Comparison of ENCODE assay signal across 8 cellular contexts in the genomic region with DNA sequence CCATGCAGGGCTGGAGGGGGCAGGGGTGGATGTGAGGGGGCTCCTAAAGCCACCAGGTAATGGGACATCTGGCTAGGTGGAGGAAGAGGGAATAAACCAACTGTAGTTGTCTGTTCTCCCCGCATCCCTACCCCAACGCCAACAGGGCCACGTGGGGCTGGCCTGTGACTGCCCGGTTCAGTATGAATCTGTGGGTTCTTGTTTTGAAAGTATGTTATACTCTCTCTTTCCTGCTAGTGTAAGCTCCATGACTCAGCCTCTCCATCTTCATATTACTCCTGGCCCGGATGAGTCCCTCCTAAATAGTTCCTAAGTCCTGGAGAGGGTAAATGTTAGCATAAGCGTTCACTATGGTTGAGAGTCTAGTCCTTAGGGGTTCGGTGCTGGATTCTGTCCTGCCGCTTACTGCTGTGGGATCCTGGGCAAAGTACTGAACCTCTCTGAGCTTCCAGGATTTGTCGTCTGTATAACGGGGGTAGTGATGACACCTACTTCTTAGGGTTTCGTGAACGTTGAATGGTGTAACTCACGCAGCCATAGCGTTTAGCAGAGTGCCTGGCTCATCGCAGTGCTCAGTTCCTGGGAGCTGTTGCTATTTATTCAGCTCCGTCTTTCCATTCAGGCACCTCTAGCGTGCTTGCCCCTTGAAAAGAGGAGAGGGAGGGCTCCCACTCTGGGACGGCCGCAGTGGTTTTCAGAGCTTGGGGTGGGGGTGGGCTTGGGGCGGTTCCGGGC. TPM values are rescaled to one million over a fixed set of nuclear protein-coding genes. Genes with fewer than 3 reads are reported as not detected.
DNase-seq lines count a peak whose midpoint lies in the region; ATAC-seq and TF ChIP-seq lines count a peak whose summit lies in the region.

No MANE protein-coding gene starts in this region.

- DNase-seq in AG04450 (ENCODE audit: low read depth, low spot score) (no peak), HS-5 (ENCODE audit: low read depth) (peak; percentile 33), cardiac fibroblast (ENCODE audit: low read depth in 2 of 2) (peak; percentile 30 to 73), myocyte (ENCODE audit: low read depth) (peak; percentile 7), SK-N-DZ (ENCODE audit: low spot score) (no peak)
- no peak for DNase-seq in activated T-helper 2 cell treated with anti-CD3 and anti-CD28 coated beads, Interferon-gamma antibody, Interleukin-2, Interleukin-4, amounts not matched to agents 10 μg/mL and 5 μg/mL and 100 μg/mL, durations not matched to agents 14 hours and 24 hours and 36 hours (ENCODE audit: low spot score)
- DNase-seq in stimulated activated CD8-positive, alpha-beta memory T cell treated with anti-CD3 and anti-CD28 coated beads, Interleukin-4, amount 100 ng/mL, for 48 hours: no peak

- no peak for ATAC-seq in HG03139 (IDR thresholded peaks at IDR 0.05; ENCODE audit: unreplicated experiment)

- POLR2A ChIA-PET in AG04450 (lab: Yijun Ruan, JAX): no interaction called here

- H3K27me3 Mint-ChIP-seq in activated T-helper 2 cell treated with anti-CD3 and anti-CD28 coated beads, Interferon-gamma antibody, Interleukin-2, Interleukin-4, amounts not matched to agents 10 μg/mL and 5 μg/mL and 100 μg/mL, durations not matched to agents 14 hours and 24 hours and 36 hours (ENCODE audit: low read depth): peaks cover 64% of the 10 kb centered on the region

- H3K4me3 ChIP-seq in AG04450 (ENCODE audit: low read depth, low read length) (0 out of 2 replicates have a peak overlapping the region, but pooled peaks have one; percentile 36), cardiac fibroblast (replicated peaks in 1 of 2; ENCODE audit: low read depth in 2 of 2, low read length in 2 of 2) (peak overlapping the region; percentile 30 to 52)

- intact Hi-C loops in activated T-helper 2 cell treated with anti-CD3 and anti-CD28 coated beads, Interferon-gamma antibody, Interleukin-2, Interleukin-4, amounts not matched to agents 10 μg/mL and 5 μg/mL and 100 μg/mL, durations not matched to agents 14 hours and 24 hours and 36 hours (cut with micrococcal nuclease): loop anchor here (2.0 kb wide), 1 partner anchor 496 kb away; no protein-coding TSS in a partner anchor

- no peak for TF ChIP-seq CTCF in AG04450 (IDR thresholded peaks at IDR 0.05; ENCODE audit: low read depth, low read length)
- no peak for TF ChIP-seq CTCF in cardiac fibroblast (IDR thresholded peaks at IDR 0.05; ENCODE audit: low read depth, low read length)

- no peaks in the 10 kb centered on the region; the same call in 1 of the 2 replicates for H3K9me3 ChIP-seq in AG04450 (ENCODE audit: control insufficient read depth, insufficient read depth, low read length)

- no peak overlapping the region for H3K27ac Mint-ChIP-seq in activated T-helper 2 cell treated with anti-CD3 and anti-CD28 coated beads, Interferon-gamma antibody, Interleukin-2, Interleukin-4, amounts not matched to agents 10 μg/mL and 5 μg/mL and 100 μg/mL, durations not matched to agents 14 hours and 24 hours and 36 hours

- peaks cover 8% of the 10 kb centered on the region for H3K4me1 Mint-ChIP-seq in activated T-helper 2 cell treated with anti-CD3 and anti-CD28 coated beads, Interferon-gamma antibody, Interleukin-2, Interleukin-4, amounts not matched to agents 10 μg/mL and 5 μg/mL and 100 μg/mL, durations not matched to agents 14 hours and 24 hours and 36 hours (ENCODE audit: low read depth)

- no peaks in the 10 kb centered on the region for H3K36me3 Mint-ChIP-seq in activated T-helper 2 cell treated with anti-CD3 and anti-CD28 coated beads, Interferon-gamma antibody, Interleukin-2, Interleukin-4, amounts not matched to agents 10 μg/mL and 5 μg/mL and 100 μg/mL, durations not matched to agents 14 hours and 24 hours and 36 hours (ENCODE audit: low read depth)

- CTCF ChIA-PET in AG04450 (lab: Charles Lee): interaction anchor here (0.5 to 4.9 kb wide), 30 partner anchors 11 to 654 kb away, joined by 3 to 63 read pairs (median 4); no protein-coding TSS in a partner anchor

- no peaks in the 10 kb centered on the region for H3K9me3 Mint-ChIP-seq in activated T-helper 2 cell treated with anti-CD3 and anti-CD28 coated beads, Interferon-gamma antibody, Interleukin-2, Interleukin-4, amounts not matched to agents 10 μg/mL and 5 μg/mL and 100 μg/mL, durations not matched to agents 14 hours and 24 hours and 36 hours

- H3K27me3 ChIP-seq in AG04450 (ENCODE audit: control insufficient read depth, insufficient read depth, low read length): peaks cover 74% of the 10 kb centered on the region

- H3K4me3 Mint-ChIP-seq in activated T-helper 2 cell treated with anti-CD3 and anti-CD28 coated beads, Interferon-gamma antibody, Interleukin-2, Interleukin-4, amounts not matched to agents 10 μg/mL and 5 μg/mL and 100 μg/mL, durations not matched to agents 14 hours and 24 hours and 36 hours (ENCODE audit: low read depth): no peak overlapping the region

- H3K27ac ChIP-seq in AG04450 (ENCODE audit: low read depth, low read length): no peak overlapping the region

RNA-seq across cellular contexts. Expression of gene LHX2, which starts 28.8 kb away (rescaled TPM):
- not detected in 2 replicates for polyA plus RNA-seq in AG04450 (2011; rRNA removed)
- not detected in 2 replicates for polyA minus RNA-seq in AG04450 (2011; rRNA and poly(A)+ RNA removed)
- 0.05 TPM in 1 of 2 replicates, not detected in the other for total RNA-seq in myocyte
- 0.32 TPM for polyA plus RNA-seq in myocyte (2012)
- total RNA-seq in activated T-helper 2 cell treated with anti-CD3 and anti-CD28 coated beads, Interferon-gamma antibody, Interleukin-2, Interleukin-4, amounts not matched to agents 10 μg/mL and 5 μg/mL and 100 μg/mL, durations not matched to agents 14 hours and 24 hours and 36 hours: not detected in 2 replicates
- 3.8 and 5.2 TPM in 2 replicates for polyA plus RNA-seq in SK-N-DZ (2014; cell fraction: cytosol; rRNA removed)
- 2.3 and 3.3 TPM in 2 replicates for polyA plus RNA-seq in SK-N-DZ (2014; cell fraction: nucleus; rRNA removed)

Comparison
In these comparisons a context has a peak if more than half of its experiments do, and no peak if none do; other contexts are left out.
1. DNase-seq: peak in HS-5 (single experiment), cardiac fibroblast (2 of 2) and myocyte (single experiment); none in AG04450 (single experiment), activated T-helper 2 cell treated with anti-CD3 and anti-CD28 coated beads, Interferon-gamma antibody, Interleukin-2, Interleukin-4, amounts not matched to agents 10 μg/mL and 5 μg/mL and 100 μg/mL, durations not matched to agents 14 hours and 24 hours and 36 hours (single experiment), SK-N-DZ (single experiment) and stimulated activated CD8-positive, alpha-beta memory T cell treated with anti-CD3 and anti-CD28 coated beads, Interleukin-4, amount 100 ng/mL, for 48 hours (single experiment).